8 cellular contexts compared by ENCODE assay signal in genomic region chr12:76030378-76031080, GRCh38. TPM values are rescaled to one million over a fixed set of nuclear protein-coding genes. Genes with fewer than 3 reads are reported as not detected.
A peak's percentile ranks its signal among the peaks of the same experiment; 100 is the strongest.
DNase-seq lines count a peak whose midpoint lies in the region; ATAC-seq, FAIRE-seq and TF ChIP-seq lines count a peak whose summit lies in the region.

No MANE protein-coding gene starts in this region.

- TF ChIP-seq CTCF in A673 (conservative IDR thresholded peaks at IDR 0.05; ENCODE audit: low read depth, low read length) (no peak), OCI-LY3 (IDR thresholded peaks at IDR 0.05; ENCODE audit: low read depth, low read length) (no peak), osteoblast (IDR thresholded peaks at IDR 0.05; ENCODE audit: extremely low read depth, low read depth, low read length) (no peak), uterus (IDR thresholded peaks at IDR 0.05) (no peak)

- in situ Hi-C loops in GM23248 (cut with MboI): no loop called here

- H3K4me1 ChIP-seq in A673 (ENCODE audit: insufficient read depth, low read length, poor library complexity, severe bottlenecking) (peaks cover 9% of the 10 kb centered on the region), GM23248 (ENCODE audit: insufficient read depth) (peaks cover 39% of the 10 kb centered on the region), OCI-LY3 (ENCODE audit: low read length) (peaks cover 10% of the 10 kb centered on the region), osteoblast (ENCODE audit: insufficient read depth, low read length) (peaks cover 34% of the 10 kb centered on the region), uterus (no peaks in the 10 kb centered on the region)

- WGBS in GM23248 (ENCODE audit: low coverage in 1 of 2, low lambda C conversion rate in 2 of 2, missing lambda C conversion rate in 2 of 2), 2 experiments: 0 to 2% methylated on average over 35 to 37 of the region's 40 CpGs

- H3K27me3 ChIP-seq in A673 (replicated peaks; ENCODE audit: insufficient read depth, low read depth, low read length, poor library complexity) (no peaks in the 10 kb centered on the region), GM23248 (replicated peaks; ENCODE audit: insufficient read depth) (no peaks in the 10 kb centered on the region), OCI-LY3 (ENCODE audit: low read depth, low read length) (peaks cover 11% of the 10 kb centered on the region), osteoblast (ENCODE audit: insufficient read depth, low read length) (no peaks in the 10 kb centered on the region), uterus (no peaks in the 10 kb centered on the region)

- H3K4me2 ChIP-seq in GM23248 (ENCODE audit: unreplicated experiment): peak overlapping the region; percentile 99
- H3K4me2 ChIP-seq in OCI-LY3 (ENCODE audit: low read length): peak overlapping the region; percentile 95
- peak overlapping the region; percentile 90 for H3K4me2 ChIP-seq in osteoblast (ENCODE audit: insufficient read depth, low read length)

- BruUV-seq in A673 (replicated peaks; lab: Mats Ljungman, UMichigan): no TSS peak

- DNase-seq in A673 (ENCODE audit: low spot score): peak; percentile 25
- peak; percentile 72 for DNase-seq in GM23248
- DNase-seq in activated gamma-delta T cell treated with Interleukin-2 at 50 U/mL for 16 hours: peak; percentile 47
- peak; percentile 27 to 54 for DNase-seq in frontal cortex (ENCODE audit: low spot score in 2 of 2)
- DNase-seq in osteoblast (ENCODE audit: insufficient read length, low spot score, missing footprints): peak; percentile 55
- DNase-seq in uterus: peak; percentile 34 to 37

- no peak for ATAC-seq in GM21528 (IDR thresholded peaks at IDR 0.05; ENCODE audit: low FRiP score, unreplicated experiment)

- peak overlapping the region; percentile 84 for H3K4me3 ChIP-seq in A673 (ENCODE audit: low read depth, low read length, poor library complexity, severe bottlenecking)
- H3K4me3 ChIP-seq in GM23248: peak overlapping the region; percentile 92
- H3K4me3 ChIP-seq in OCI-LY3 (ENCODE audit: low read length): peak overlapping the region; percentile 92
- H3K4me3 ChIP-seq in osteoblast (ENCODE audit: insufficient read depth, low read length): peak overlapping the region; percentile 96
- peak overlapping the region; percentile 89 to 98 for H3K4me3 ChIP-seq in uterus

- H3K36me3 ChIP-seq in A673 (ENCODE audit: insufficient read depth, low read length, poor library complexity, severe bottlenecking) (no peaks in the 10 kb centered on the region), GM23248 (ENCODE audit: low read depth) (peaks cover 26% of the 10 kb centered on the region), OCI-LY3 (replicated peaks; ENCODE audit: low read depth, low read length) (no peaks in the 10 kb centered on the region), osteoblast (ENCODE audit: insufficient read depth, low read length) (peaks cover 19% of the 10 kb centered on the region), uterus (no peaks in the 10 kb centered on the region)

- POLR2A ChIA-PET in A673 (lab: Charles Lee; ENCODE audit: low non-redundant PET): interaction anchor here (0.7 kb wide), 1 partner anchor 465 kb away, joined by 6 read pairs; no protein-coding TSS in a partner anchor

- H3K9ac ChIP-seq in GM23248 (peak overlapping the region; percentile 95), OCI-LY3 (ENCODE audit: low read length) (peak overlapping the region; percentile 90)

- CTCF ChIA-PET in A673 (lab: Charles Lee): interaction anchor here (0.6 kb wide), 1 partner anchor 405 kb away, joined by 4 read pairs; no protein-coding TSS in a partner anchor

- no peak for FAIRE-seq in frontal cortex (lab: Jason Lieb, UNC)

- H3K9me3 ChIP-seq in A673 (ENCODE audit: low read depth, low read length, poor library complexity, severe bottlenecking) (no peaks in the 10 kb centered on the region), GM23248 (ENCODE audit: low read depth) (no peaks in the 10 kb centered on the region), OCI-LY3 (ENCODE audit: insufficient read depth, low read length) (no peaks in the 10 kb centered on the region), osteoblast (ENCODE audit: low read depth, low read length) (no peaks in the 10 kb centered on the region), uterus (no peaks in the 10 kb centered on the region)

- peaks cover 56% of the 10 kb centered on the region for H3K79me2 ChIP-seq in GM23248 (ENCODE audit: insufficient read depth)
- H3K79me2 ChIP-seq in OCI-LY3 (ENCODE audit: low read length): no peaks in the 10 kb centered on the region
- H3K79me2 ChIP-seq in osteoblast (ENCODE audit: insufficient read depth, low read length): peaks cover 65% of the 10 kb centered on the region

- H2AFZ ChIP-seq in GM23248 (peak overlapping the region; percentile 36), OCI-LY3 (ENCODE audit: low read depth, low read length) (peak overlapping the region; percentile 78), osteoblast (ENCODE audit: low read length) (no peak overlapping the region)

- H3F3A ChIP-seq in GM23248 (ENCODE audit: insufficient read depth): peaks cover 75% of the 10 kb centered on the region

- H4K20me1 ChIP-seq in GM23248 (ENCODE audit: insufficient read depth): no peaks in the 10 kb centered on the region
- no peaks in the 10 kb centered on the region for H4K20me1 ChIP-seq in OCI-LY3 (ENCODE audit: insufficient read depth, low read length)
- H4K20me1 ChIP-seq in osteoblast (ENCODE audit: insufficient read depth, low read length): peaks cover 11% of the 10 kb centered on the region

- intact Hi-C loops in A673 (cut with micrococcal nuclease; ENCODE audit: unreplicated experiment): loop anchor here (2.0 to 10.0 kb wide), 6 partner anchors 83 to 696 kb away; partner anchors contain the start of genes CAPS2 and GLIPR1L1
- intact Hi-C loops in uterus (cut with DNase I; ENCODE audit: low total_unique reads): no loop called here

- H3K9me2 ChIP-seq in GM23248 (ENCODE audit: insufficient read depth): no peaks in the 10 kb centered on the region

- H3K27ac ChIP-seq in A673 (ENCODE audit: low read depth, low read length, poor library complexity, severe bottlenecking) (peak overlapping the region; percentile 86), GM23248 (peak overlapping the region; percentile 96), OCI-LY3 (ENCODE audit: low read length) (no peak overlapping the region), osteoblast (ENCODE audit: low read depth, low read length) (peak overlapping the region; percentile 93), uterus (peak overlapping the region; percentile 97)

- no peak for TF ChIP-seq POLR2A in uterus (IDR thresholded peaks at IDR 0.05)

RNA-seq across cellular contexts. Expression of gene PHLDA1, which starts 1.0 kb away (rescaled TPM):
- 3.4 and 4.9 TPM in 2 replicates for total RNA-seq in A673 (2021)
- 35.7 and 36.7 TPM in 2 replicates for total RNA-seq in GM23248 (2014; rRNA removed; shearing (Covaris generic))
- polyA plus RNA-seq in GM23248 (2016; fragmentation: Nextera tagmentation; extraction: Ambion mirVana): 35.4 and 36.2 TPM in 2 replicates
- total RNA-seq in frontal cortex: 20.0 TPM
- 111 and 136 TPM in 2 replicates for total RNA-seq in osteoblast
- 10 to 100 TPM in 1 of 4 donors, 1 to 10 TPM in 2, under 1 TPM in 1; 0.59 to 34.8 (median 6.7) TPM for total RNA-seq in uterus

RNA-seq across cellular contexts. Expression of gene NAP1L1, which starts 54.0 kb away (rescaled TPM):
- 801 and 837 TPM in 2 replicates for total RNA-seq in A673 (2021)
- 161 and 180 TPM in 2 replicates for total RNA-seq in GM23248 (2014; rRNA removed; shearing (Covaris generic))
- polyA plus RNA-seq in GM23248 (2016; fragmentation: Nextera tagmentation; extraction: Ambion mirVana): 189 and 190 TPM in 2 replicates
- 144 TPM for total RNA-seq in frontal cortex
- total RNA-seq in osteoblast: 200 and 203 TPM in 2 replicates
- 100 to 1,000 TPM; 175 to 544 (median 399) TPM for total RNA-seq in uterus
